Comparison of ENCODE assay signal across 1 cellular context in the genomic region with DNA sequence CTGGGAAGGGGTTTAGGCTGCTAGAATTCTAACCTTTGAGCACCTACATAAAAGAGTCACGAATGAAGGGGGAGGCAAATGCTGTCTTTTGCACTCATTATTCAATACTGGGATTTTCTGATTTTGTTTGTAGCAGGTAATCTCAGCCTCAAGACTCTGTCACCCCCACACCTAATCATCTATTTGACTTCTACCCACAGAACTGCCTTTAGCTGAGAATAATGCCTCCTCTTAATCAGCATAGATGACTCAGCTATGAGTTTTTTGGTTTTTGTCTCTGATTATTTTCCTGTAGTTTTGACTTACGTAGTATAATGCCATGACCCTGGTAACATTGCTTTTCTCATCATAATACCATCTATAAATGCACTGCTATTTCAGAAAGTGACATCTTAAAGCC.
TF ChIP-seq lines count a peak whose summit lies in the region.

No MANE protein-coding gene starts in this region.

TF ChIP-seq in H1, 55 proteins besides CTCF, POLR2A, EP300 and RAD21:
- TF ChIP-seq HDAC2 (IDR thresholded peaks at IDR 0.05; ENCODE audit: borderline replicate concordance in 1 of 2, low read depth in 2 of 2, low read length in 2 of 2) (no peak), ZNF274 (IDR thresholded peaks at IDR 0.05; ENCODE audit: borderline replicate concordance, extremely low read depth, low read length) (no peak), ATF2 (IDR thresholded peaks at IDR 0.05; ENCODE audit: low read length) (no peak), SUZ12 (IDR thresholded peaks at IDR 0.05; ENCODE audit: low read length) (no peak)
